ENCODE assay signal across 9 cellular contexts in the genomic region with DNA sequence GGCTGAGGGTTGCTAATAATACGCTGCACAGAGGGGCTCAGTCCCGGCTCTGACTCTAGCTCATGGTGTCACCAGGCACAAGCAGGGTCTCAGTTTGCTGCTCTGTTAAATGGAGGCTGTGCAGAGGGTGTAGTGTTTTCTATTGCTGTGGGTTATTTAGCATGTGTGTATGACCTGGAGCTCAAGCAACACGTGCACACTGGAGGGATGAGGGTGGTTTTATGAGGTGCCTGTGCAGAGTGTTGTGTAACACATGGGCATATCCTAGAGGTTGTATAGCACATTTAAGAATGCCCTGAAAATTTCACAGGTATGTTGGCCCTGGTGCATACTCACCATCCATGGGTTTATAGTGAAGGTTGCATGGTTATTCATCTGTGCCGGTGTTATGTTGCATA. TPM values are rescaled to one million over a fixed set of nuclear protein-coding genes. Genes with fewer than 3 reads are reported as not detected.
DNase-seq lines count a peak whose midpoint lies in the region; ATAC-seq and TF ChIP-seq lines count a peak whose summit lies in the region.
"Had no signal": no experiment of that assay in that cellular context is flagged by ENCODE, and none has a peak within 500 bp of the region (broad histone marks: within the 10 kb centered on the region; RNA-seq: fewer than 3 reads in every experiment).

No MANE protein-coding gene starts in this region.

- H3K27me3 ChIP-seq in right atrium auricular region (no peaks in the 10 kb centered on the region), mesenchymal stem cell (ENCODE audit: control insufficient read depth in 1 of 2, insufficient read depth in 1 of 2, low read length in 2 of 2) (no peaks in the 10 kb centered on the region), uterus (no peaks in the 10 kb centered on the region)

- no peaks in the 10 kb centered on the region for H3K36me3 Mint-ChIP-seq in activated CD4-positive, alpha-beta memory T cell treated with anti-CD3 and anti-CD28 coated beads, Interleukin-2, amount 10 ng/mL, durations not matched to agents 7 days and 5 days (ENCODE audit: low read depth)

- no peak overlapping the region for H3K23ac ChIP-seq in mesenchymal stem cell (ENCODE audit: low read length in 2 of 2)

- peaks cover 34% of the 10 kb centered on the region for H3K36me3 ChIP-seq in right atrium auricular region
- peaks cover 24 to 51% of the 10 kb centered on the region in 2 experiments for H3K36me3 ChIP-seq in mesenchymal stem cell (ENCODE audit: control insufficient read depth in 1 of 2, insufficient read depth in 2 of 2, low read depth in 1 of 2, low read length in 2 of 2)
- H3K36me3 ChIP-seq in uterus: no peaks in the 10 kb centered on the region

- H3K4me1 Mint-ChIP-seq in activated CD4-positive, alpha-beta memory T cell treated with anti-CD3 and anti-CD28 coated beads, Interleukin-2, amount 10 ng/mL, durations not matched to agents 7 days and 5 days: peaks cover 12% of the 10 kb centered on the region

- peak overlapping the region; percentile 95 to 98 for H3K27ac ChIP-seq in right atrium auricular region
- no peak overlapping the region for H3K27ac ChIP-seq in mesenchymal stem cell (ENCODE audit: low read length, poor library complexity, severe bottlenecking)
- peak overlapping the region; percentile 98 for H3K27ac ChIP-seq in uterus

- peak overlapping the region in 1 of 2 experiments; percentile 54 for H3K18ac ChIP-seq in mesenchymal stem cell (ENCODE audit: low read depth in 1 of 2, low read length in 2 of 2)

- TF ChIP-seq CTCF in right atrium auricular region (IDR thresholded peaks at IDR 0.05) (no peak), uterus (IDR thresholded peaks at IDR 0.05) (no peak)

- no peak overlapping the region for H2BK5ac ChIP-seq in mesenchymal stem cell (ENCODE audit: low read depth, low read length, poor library complexity, severe bottlenecking)

- intact Hi-C loops in Right ventricle myocardium inferior (cut with DNase I): no loop called here
- intact Hi-C loops in uterus (cut with DNase I; ENCODE audit: low total_unique reads): loop anchor here (10.0 kb wide), 1 partner anchor 61 kb away; the partner anchor contains the start of gene CSF3

- no peak overlapping the region for H3K4me2 ChIP-seq in mesenchymal stem cell (ENCODE audit: low read length, poor library complexity, severe bottlenecking)

- no peaks in the 10 kb centered on the region for H3K9me3 Mint-ChIP-seq in activated CD4-positive, alpha-beta memory T cell treated with anti-CD3 and anti-CD28 coated beads, Interleukin-2, amount 10 ng/mL, durations not matched to agents 7 days and 5 days
- H3K9me3 Mint-ChIP-seq: effector memory CD8-positive, alpha-beta T cell had no signal

- H3K27me3 Mint-ChIP-seq in activated CD4-positive, alpha-beta memory T cell treated with anti-CD3 and anti-CD28 coated beads, Interleukin-2, amount 10 ng/mL, durations not matched to agents 7 days and 5 days: no peaks in the 10 kb centered on the region
- H3K27me3 Mint-ChIP-seq: effector memory CD8-positive, alpha-beta T cell had no signal

- peak overlapping the region; percentile 28 for H4K8ac ChIP-seq in mesenchymal stem cell (ENCODE audit: low read length)

- no peak for ATAC-seq in Right ventricle myocardium inferior

- H4K91ac ChIP-seq in mesenchymal stem cell (ENCODE audit: low read length): no peak overlapping the region

- WGBS in mesenchymal stem cell: 92% methylated on average over 4 of the region's 4 CpGs

- TF ChIP-seq POLR2A in uterus (IDR thresholded peaks at IDR 0.05): no peak

- peak overlapping the region; percentile 71 for H3K9ac ChIP-seq in mesenchymal stem cell (ENCODE audit: low read length)

- H3K4me1 ChIP-seq in right atrium auricular region (peaks cover 0 to 60% of the 10 kb centered on the region in 2 donors), mesenchymal stem cell (ENCODE audit: control insufficient read depth, insufficient read depth, low read depth, low read length) (peaks cover 35% of the 10 kb centered on the region), uterus (peaks cover 14 to 29% of the 10 kb centered on the region in 2 donors)

- CTCF ChIA-PET in activated CD4-positive, alpha-beta memory T cell treated with anti-CD3 and anti-CD28 coated beads, Interleukin-2, amount 10 ng/mL, durations not matched to agents 7 days and 5 days (lab: Charles Lee): interaction anchor here (0.6 to 4.0 kb wide), 34 partner anchors 9 to 475 kb away, joined by 3 to 60 read pairs (median 4); partner anchors contain the start of genes CASC3, MED24, NR1D1 and PSMD3

- H2BK12ac ChIP-seq in mesenchymal stem cell (ENCODE audit: low read length in 2 of 2): no peak overlapping the region

- H3K14ac ChIP-seq in mesenchymal stem cell (ENCODE audit: low read length in 2 of 2): no peak overlapping the region

- DNase-seq in right atrium auricular region (ENCODE audit: low spot score) (no peak), Right ventricle myocardium inferior (ENCODE audit: missing footprints) (no peak), mesenchymal stem cell (no peak), uterus (no peak), NCI-H774 (lab: John Stamatoyannopoulos, UW) (no peak)
- no peak for DNase-seq in activated CD4-positive, alpha-beta memory T cell treated with anti-CD3 and anti-CD28 coated beads, Interleukin-2, amount 10 ng/mL, durations not matched to agents 7 days and 5 days
- DNase-seq: activated gamma-delta T cell, NCI-H2171 had no signal

- H2AFZ ChIP-seq in mesenchymal stem cell (ENCODE audit: low read depth, low read length): no peak overlapping the region

- POLR2A ChIA-PET in activated CD4-positive, alpha-beta memory T cell treated with anti-CD3 and anti-CD28 coated beads, Interleukin-2, amount 10 ng/mL, durations not matched to agents 7 days and 5 days (lab: Charles Lee): interaction anchor here (0.7 to 4.6 kb wide), 7 partner anchors 14 to 63 kb away, joined by 3 to 35 read pairs (median 5); partner anchors contain the start of genes MED24 and NR1D1

- no peak overlapping the region for H2BK15ac ChIP-seq in mesenchymal stem cell (ENCODE audit: low read depth, poor library complexity, severe bottlenecking)

- H2BK120ac ChIP-seq in mesenchymal stem cell (ENCODE audit: low read depth, low read length): no peak overlapping the region

- H3K4me3 ChIP-seq in right atrium auricular region: peak overlapping the region in 1 of 2 donors; percentile 13
- peak overlapping the region in 1 of 2 experiments; percentile 34 for H3K4me3 ChIP-seq in mesenchymal stem cell (ENCODE audit: insufficient read depth in 1 of 2, low read depth in 1 of 2, low read length in 2 of 2)
- no peak overlapping the region for H3K4me3 ChIP-seq in uterus

- H3K79me1 ChIP-seq in mesenchymal stem cell (replicated peaks; ENCODE audit: low read length, poor library complexity, severe bottlenecking): peaks cover 21% of the 10 kb centered on the region

- no peak overlapping the region for H3K4ac ChIP-seq in mesenchymal stem cell (ENCODE audit: low read depth in 1 of 2, low read length in 2 of 2)

- H2AK5ac ChIP-seq in mesenchymal stem cell (ENCODE audit: low read length, severe bottlenecking): no peak overlapping the region

- no peak overlapping the region for H3K27ac Mint-ChIP-seq in activated CD4-positive, alpha-beta memory T cell treated with anti-CD3 and anti-CD28 coated beads, Interleukin-2, amount 10 ng/mL, durations not matched to agents 7 days and 5 days
- H3K27ac Mint-ChIP-seq: effector memory CD8-positive, alpha-beta T cell had no signal

- H3K9me3 ChIP-seq in right atrium auricular region (no peaks in the 10 kb centered on the region), mesenchymal stem cell (ENCODE audit: control insufficient read depth, low read length) (no peaks in the 10 kb centered on the region), uterus (no peaks in the 10 kb centered on the region)

- no peak overlapping the region for H3K4me3 Mint-ChIP-seq in activated CD4-positive, alpha-beta memory T cell treated with anti-CD3 and anti-CD28 coated beads, Interleukin-2, amount 10 ng/mL, durations not matched to agents 7 days and 5 days

RNA-seq across cellular contexts. Expression of gene THRA, which starts 13.3 kb away (rescaled TPM):
- total RNA-seq in right atrium auricular region (10 to 100 TPM; 60.3 to 69.0 TPM), Right ventricle myocardium inferior (88.3 TPM), uterus (100 to 1,000 TPM in 1 of 4 donors, 10 to 100 TPM in 3; 19.7 to 124 (median 63.1) TPM)
- 24.1 TPM for polyA plus RNA-seq in mesenchymal stem cell (2013, experiment 1 of 2)
- 23.2 TPM for polyA plus RNA-seq in mesenchymal stem cell (2013, experiment 2 of 2)
- total RNA-seq in activated CD4-positive, alpha-beta memory T cell treated with anti-CD3 and anti-CD28 coated beads, Interleukin-2, amount 10 ng/mL, durations not matched to agents 7 days and 5 days: 1 to 10 TPM; 8.4 TPM

RNA-seq across cellular contexts. Expression of gene MED24, which starts 21.9 kb away (rescaled TPM):
- total RNA-seq in right atrium auricular region: 10 to 100 TPM; 44.2 to 44.7 TPM
- 53.9 TPM for total RNA-seq in Right ventricle myocardium inferior
- 35.2 TPM for polyA plus RNA-seq in mesenchymal stem cell (2013, experiment 1 of 2)
- 35.4 TPM for polyA plus RNA-seq in mesenchymal stem cell (2013, experiment 2 of 2)
- 100 to 1,000 TPM in 1 of 4 donors, 10 to 100 TPM in 3; 17.6 to 111 (median 44.7) TPM for total RNA-seq in uterus
- 10 to 100 TPM; 82.2 to 84.2 TPM for total RNA-seq in activated CD4-positive, alpha-beta memory T cell treated with anti-CD3 and anti-CD28 coated beads, Interleukin-2, amount 10 ng/mL, durations not matched to agents 7 days and 5 days

RNA-seq across cellular contexts. Expression of gene NR1D1, which starts 24.3 kb away (rescaled TPM):
- 1 to 10 TPM; 8.3 to 9.9 TPM for total RNA-seq in right atrium auricular region
- 24.9 TPM for total RNA-seq in Right ventricle myocardium inferior
- polyA plus RNA-seq in mesenchymal stem cell (2013, experiment 1 of 2): 6.1 TPM
- polyA plus RNA-seq in mesenchymal stem cell (2013, experiment 2 of 2): 5.5 TPM
- total RNA-seq in uterus: 10 to 100 TPM in 1 of 4 donors, 1 to 10 TPM in 3; 2.0 to 92.1 (median 4.7) TPM
- total RNA-seq in activated CD4-positive, alpha-beta memory T cell treated with anti-CD3 and anti-CD28 coated beads, Interleukin-2, amount 10 ng/mL, durations not matched to agents 7 days and 5 days: 1 to 10 TPM; 5.2 to 5.9 TPM

RNA-seq across cellular contexts. Expression of gene MSL1, which starts 45.7 kb away (rescaled TPM):
- 10 to 100 TPM; 42.2 to 52.5 TPM for total RNA-seq in right atrium auricular region
- total RNA-seq in Right ventricle myocardium inferior: 51.4 TPM
- polyA plus RNA-seq in mesenchymal stem cell (2013, experiment 1 of 2): 67.5 TPM
- 66.9 TPM for polyA plus RNA-seq in mesenchymal stem cell (2013, experiment 2 of 2)
- 100 to 1,000 TPM in 1 of 4 donors, 10 to 100 TPM in 3; 51.0 to 151 (median 77.6) TPM for total RNA-seq in uterus
- total RNA-seq in activated CD4-positive, alpha-beta memory T cell treated with anti-CD3 and anti-CD28 coated beads, Interleukin-2, amount 10 ng/mL, durations not matched to agents 7 days and 5 days: 100 to 1,000 TPM; 102 to 103 TPM
